1 cellular context compared by ENCODE assay signal in genomic region chr13:94549241-94550029, GRCh38.
TF ChIP-seq lines count a peak whose summit lies in the region.

No MANE protein-coding gene starts in this region.

TF ChIP-seq in K562, 482 proteins besides CTCF, POLR2A, EP300 and RAD21 (continued from another document and continues in another):
- no peak for TF ChIP-seq THRAP3 (IDR thresholded peaks at IDR 0.05; ENCODE audit: borderline replicate concordance)
- TF ChIP-seq, protein P1, sequence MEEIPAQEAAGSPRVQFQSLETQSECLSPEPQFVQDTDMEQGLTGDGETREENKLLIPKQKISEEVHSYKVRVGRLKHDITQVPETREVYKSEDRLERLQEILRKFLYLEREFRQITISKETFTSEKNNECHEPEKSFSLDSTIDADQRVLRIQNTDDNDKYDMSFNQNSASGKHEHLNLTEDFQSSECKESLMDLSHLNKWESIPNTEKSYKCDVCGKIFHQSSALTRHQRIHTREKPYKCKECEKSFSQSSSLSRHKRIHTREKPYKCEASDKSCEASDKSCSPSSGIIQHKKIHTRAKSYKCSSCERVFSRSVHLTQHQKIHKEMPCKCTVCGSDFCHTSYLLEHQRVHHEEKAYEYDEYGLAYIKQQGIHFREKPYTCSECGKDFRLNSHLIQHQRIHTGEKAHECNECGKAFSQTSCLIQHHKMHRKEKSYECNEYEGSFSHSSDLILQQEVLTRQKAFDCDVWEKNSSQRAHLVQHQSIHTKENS (CRISPR knock-in tag; IDR thresholded peaks at IDR 0.05): no peak
- peak; percentile 74 for TF ChIP-seq CXXC5 (CRISPR knock-in tag; IDR thresholded peaks at IDR 0.05)
- peak; percentile 59 for TF ChIP-seq CCNT2 (IDR thresholded peaks at IDR 0.05; ENCODE audit: borderline replicate concordance, extremely low read depth, insufficient read length, low read depth, low read length)
- TF ChIP-seq ELF1 (tag; IDR thresholded peaks at IDR 0.05): peak; percentile 48; the same call in 1 of the 2 replicates
- no peak for TF ChIP-seq PHB2 (IDR thresholded peaks at IDR 0.05; ENCODE audit: low read depth)
- TF ChIP-seq MLX (CRISPR knock-in tag; conservative IDR thresholded peaks at IDR 0.05): no peak
- TF ChIP-seq MBD1 (CRISPR knock-in tag; IDR thresholded peaks at IDR 0.05): no peak
- TF ChIP-seq ZNF507 (tag; conservative IDR thresholded peaks at IDR 0.05): no peak
- no peak for TF ChIP-seq ZNF121 (CRISPR knock-in tag; conservative IDR thresholded peaks at IDR 0.05)
- TF ChIP-seq, protein P2, sequence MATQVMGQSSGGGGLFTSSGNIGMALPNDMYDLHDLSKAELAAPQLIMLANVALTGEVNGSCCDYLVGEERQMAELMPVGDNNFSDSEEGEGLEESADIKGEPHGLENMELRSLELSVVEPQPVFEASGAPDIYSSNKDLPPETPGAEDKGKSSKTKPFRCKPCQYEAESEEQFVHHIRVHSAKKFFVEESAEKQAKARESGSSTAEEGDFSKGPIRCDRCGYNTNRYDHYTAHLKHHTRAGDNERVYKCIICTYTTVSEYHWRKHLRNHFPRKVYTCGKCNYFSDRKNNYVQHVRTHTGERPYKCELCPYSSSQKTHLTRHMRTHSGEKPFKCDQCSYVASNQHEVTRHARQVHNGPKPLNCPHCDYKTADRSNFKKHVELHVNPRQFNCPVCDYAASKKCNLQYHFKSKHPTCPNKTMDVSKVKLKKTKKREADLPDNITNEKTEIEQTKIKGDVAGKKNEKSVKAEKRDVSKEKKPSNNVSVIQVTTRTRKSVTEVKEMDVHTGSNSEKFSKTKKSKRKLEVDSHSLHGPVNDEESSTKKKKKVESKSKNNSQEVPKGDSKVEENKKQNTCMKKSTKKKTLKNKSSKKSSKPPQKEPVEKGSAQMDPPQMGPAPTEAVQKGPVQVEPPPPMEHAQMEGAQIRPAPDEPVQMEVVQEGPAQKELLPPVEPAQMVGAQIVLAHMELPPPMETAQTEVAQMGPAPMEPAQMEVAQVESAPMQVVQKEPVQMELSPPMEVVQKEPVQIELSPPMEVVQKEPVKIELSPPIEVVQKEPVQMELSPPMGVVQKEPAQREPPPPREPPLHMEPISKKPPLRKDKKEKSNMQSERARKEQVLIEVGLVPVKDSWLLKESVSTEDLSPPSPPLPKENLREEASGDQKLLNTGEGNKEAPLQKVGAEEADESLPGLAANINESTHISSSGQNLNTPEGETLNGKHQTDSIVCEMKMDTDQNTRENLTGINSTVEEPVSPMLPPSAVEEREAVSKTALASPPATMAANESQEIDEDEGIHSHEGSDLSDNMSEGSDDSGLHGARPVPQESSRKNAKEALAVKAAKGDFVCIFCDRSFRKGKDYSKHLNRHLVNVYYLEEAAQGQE (CRISPR knock-in tag; IDR thresholded peaks at IDR 0.05; ENCODE audit: low read depth): no peak
- TF ChIP-seq RBFOX2 (IDR thresholded peaks at IDR 0.05; ENCODE audit: low read depth, low read length): peak; percentile 81
- peak; percentile 81 for TF ChIP-seq BDP1 (IDR thresholded peaks at IDR 0.05; ENCODE audit: insufficient read depth, insufficient read length)
- peak; percentile 60 for TF ChIP-seq RNF2 (IDR thresholded peaks at IDR 0.05)
- no peak for TF ChIP-seq PHTF2 (CRISPR knock-in tag; IDR thresholded peaks at IDR 0.05)
- no peak for TF ChIP-seq TAF15 (IDR thresholded peaks at IDR 0.05; ENCODE audit: low read depth, low read length)
- TF ChIP-seq YY1 (IDR thresholded peaks at IDR 0.05; ENCODE audit: borderline replicate concordance in 1 of 3, control insufficient read depth in 1 of 3, extremely low read depth in 1 of 3, insufficient read depth in 3 of 3, insufficient read length in 1 of 3, insufficient replicate concordance in 2 of 3, low read depth in 1 of 3, low read length in 2 of 3): peak in 1 of 3 experiments; percentile 14
- TF ChIP-seq BRD4 (IDR thresholded peaks at IDR 0.05): peak; percentile 85; the same call in 1 of the 2 replicates
- peak; percentile 76 for TF ChIP-seq SMAD1 (IDR thresholded peaks at IDR 0.05; ENCODE audit: low read depth, low read length, partially characterized antibody)
- no peak for TF ChIP-seq MIER1 (IDR thresholded peaks at IDR 0.05; ENCODE audit: low read depth)
- no peak for TF ChIP-seq ZNF217 (CRISPR knock-in tag; IDR thresholded peaks at IDR 0.05)
- TF ChIP-seq HOXB6 (CRISPR knock-in tag; IDR thresholded peaks at IDR 0.05; ENCODE audit: borderline replicate concordance): no peak
- TF ChIP-seq SNIP1 (IDR thresholded peaks at IDR 0.05; ENCODE audit: low read depth): no peak
- TF ChIP-seq, protein P3, sequence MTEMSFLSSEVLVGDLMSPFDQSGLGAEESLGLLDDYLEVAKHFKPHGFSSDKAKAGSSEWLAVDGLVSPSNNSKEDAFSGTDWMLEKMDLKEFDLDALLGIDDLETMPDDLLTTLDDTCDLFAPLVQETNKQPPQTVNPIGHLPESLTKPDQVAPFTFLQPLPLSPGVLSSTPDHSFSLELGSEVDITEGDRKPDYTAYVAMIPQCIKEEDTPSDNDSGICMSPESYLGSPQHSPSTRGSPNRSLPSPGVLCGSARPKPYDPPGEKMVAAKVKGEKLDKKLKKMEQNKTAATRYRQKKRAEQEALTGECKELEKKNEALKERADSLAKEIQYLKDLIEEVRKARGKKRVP (CRISPR knock-in tag; IDR thresholded peaks at IDR 0.05): no peak
- TF ChIP-seq KLF1 (tag; IDR thresholded peaks at IDR 0.05): no peak
- peak; percentile 62 for TF ChIP-seq SUPT5H (IDR thresholded peaks at IDR 0.05)
- no peak for TF ChIP-seq MYNN (IDR thresholded peaks at IDR 0.05)
- TF ChIP-seq MYNN (CRISPR knock-in tag; IDR thresholded peaks at IDR 0.05): no peak
- 0 out of 2 replicates have a peak, but pooled peaks have one; percentile 75 for TF ChIP-seq ZNF764 (CRISPR knock-in tag; IDR thresholded peaks at IDR 0.05; ENCODE audit: low read depth)
- no peak for TF ChIP-seq HNRNPH1 (optimal IDR thresholded peaks at IDR 0.05; ENCODE audit: low read depth, low read length)
- TF ChIP-seq FOS (IDR thresholded peaks at IDR 0.05; ENCODE audit: extremely low read depth, insufficient read length): no peak
- TF ChIP-seq, protein P4, sequence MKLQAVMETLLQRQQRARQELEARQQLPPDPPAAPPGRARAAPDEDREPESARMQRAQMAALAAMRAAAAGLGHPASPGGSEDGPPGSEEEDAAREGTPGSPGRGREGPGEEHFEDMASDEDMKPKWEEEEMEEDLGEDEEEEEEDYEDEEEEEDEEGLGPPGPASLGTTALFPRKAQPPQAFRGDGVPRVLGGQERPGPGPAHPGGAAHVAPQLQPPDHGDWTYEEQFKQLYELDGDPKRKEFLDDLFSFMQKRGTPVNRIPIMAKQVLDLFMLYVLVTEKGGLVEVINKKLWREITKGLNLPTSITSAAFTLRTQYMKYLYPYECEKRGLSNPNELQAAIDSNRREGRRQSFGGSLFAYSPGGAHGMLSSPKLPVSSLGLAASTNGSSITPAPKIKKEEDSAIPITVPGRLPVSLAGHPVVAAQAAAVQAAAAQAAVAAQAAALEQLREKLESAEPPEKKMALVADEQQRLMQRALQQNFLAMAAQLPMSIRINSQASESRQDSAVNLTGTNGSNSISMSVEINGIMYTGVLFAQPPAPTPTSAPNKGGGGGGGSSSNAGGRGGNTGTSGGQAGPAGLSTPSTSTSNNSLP (IDR thresholded peaks at IDR 0.05; ENCODE audit: borderline replicate concordance, low read depth, low read length): no peak
- TF ChIP-seq PHF8 (IDR thresholded peaks at IDR 0.05; ENCODE audit: borderline replicate concordance, low read length): peak; percentile 57; the same call in 1 of the 2 replicates
- TF ChIP-seq RCOR1 (IDR thresholded peaks at IDR 0.05; ENCODE audit: borderline replicate concordance in 1 of 2, low read depth in 2 of 2, low read length in 2 of 2): peak; percentile 81 to 98; a peak in 3 of 4 replicates
- no peak for TF ChIP-seq ZNF79 (CRISPR knock-in tag; IDR thresholded peaks at IDR 0.05; ENCODE audit: low read depth)
- TF ChIP-seq PHF20 (IDR thresholded peaks at IDR 0.05; ENCODE audit: partially characterized antibody): peak; percentile 9
- TF ChIP-seq CHD2 (IDR thresholded peaks at IDR 0.05; ENCODE audit: low read depth, low read length): peak; percentile 42; the same call in 1 of the 2 replicates
- TF ChIP-seq PKNOX1 (IDR thresholded peaks at IDR 0.05): no peak
- TF ChIP-seq ZNF592 (IDR thresholded peaks at IDR 0.05): peak; percentile 86
- TF ChIP-seq ADNP (tag; IDR thresholded peaks at IDR 0.05): peak; percentile 75; the same call in 1 of the 2 replicates
- TF ChIP-seq TCF7 (IDR thresholded peaks at IDR 0.05; ENCODE audit: borderline replicate concordance): no peak
- TF ChIP-seq DMBX1 (CRISPR knock-in tag; IDR thresholded peaks at IDR 0.05; ENCODE audit: borderline replicate concordance): no peak
- TF ChIP-seq IFI16 (CRISPR knock-in tag; IDR thresholded peaks at IDR 0.05): no peak
- TF ChIP-seq SREBF2 (CRISPR knock-in tag; IDR thresholded peaks at IDR 0.05): no peak
- TF ChIP-seq, protein P5, sequence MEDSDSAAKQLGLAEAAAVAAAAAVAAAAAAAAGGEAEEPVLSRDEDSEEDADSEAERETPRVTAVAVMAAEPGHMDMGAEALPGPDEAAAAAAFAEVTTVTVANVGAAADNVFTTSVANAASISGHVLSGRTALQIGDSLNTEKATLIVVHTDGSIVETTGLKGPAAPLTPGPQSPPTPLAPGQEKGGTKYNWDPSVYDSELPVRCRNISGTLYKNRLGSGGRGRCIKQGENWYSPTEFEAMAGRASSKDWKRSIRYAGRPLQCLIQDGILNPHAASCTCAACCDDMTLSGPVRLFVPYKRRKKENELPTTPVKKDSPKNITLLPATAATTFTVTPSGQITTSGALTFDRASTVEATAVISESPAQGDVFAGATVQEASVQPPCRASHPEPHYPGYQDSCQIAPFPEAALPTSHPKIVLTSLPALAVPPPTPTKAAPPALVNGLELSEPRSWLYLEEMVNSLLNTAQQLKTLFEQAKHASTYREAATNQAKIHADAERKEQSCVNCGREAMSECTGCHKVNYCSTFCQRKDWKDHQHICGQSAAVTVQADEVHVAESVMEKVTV (CRISPR knock-in tag; IDR thresholded peaks at IDR 0.05): 0 out of 2 replicates have a peak, but pooled peaks have one; percentile 23
- TF ChIP-seq, protein P6, sequence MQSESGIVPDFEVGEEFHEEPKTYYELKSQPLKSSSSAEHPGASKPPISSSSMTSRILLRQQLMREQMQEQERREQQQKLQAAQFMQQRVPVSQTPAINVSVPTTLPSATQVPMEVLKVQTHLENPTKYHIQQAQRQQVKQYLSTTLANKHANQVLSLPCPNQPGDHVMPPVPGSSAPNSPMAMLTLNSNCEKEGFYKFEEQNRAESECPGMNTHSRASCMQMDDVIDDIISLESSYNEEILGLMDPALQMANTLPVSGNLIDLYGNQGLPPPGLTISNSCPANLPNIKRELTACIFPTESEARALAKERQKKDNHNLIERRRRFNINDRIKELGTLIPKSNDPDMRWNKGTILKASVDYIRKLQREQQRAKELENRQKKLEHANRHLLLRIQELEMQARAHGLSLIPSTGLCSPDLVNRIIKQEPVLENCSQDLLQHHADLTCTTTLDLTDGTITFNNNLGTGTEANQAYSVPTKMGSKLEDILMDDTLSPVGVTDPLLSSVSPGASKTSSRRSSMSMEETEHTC (IDR thresholded peaks at IDR 0.05): no peak
- TF ChIP-seq ZNF766 (CRISPR knock-in tag; conservative IDR thresholded peaks at IDR 0.05): no peak
- TF ChIP-seq HNRNPLL (IDR thresholded peaks at IDR 0.05; ENCODE audit: low read depth, low read length, poor library complexity, severe bottlenecking): peak; percentile 36
